ENCODE assay signal across 15 cellular contexts in genomic region chrX:148024425-148025148, GRCh38. TPM values are rescaled to one million over a fixed set of nuclear protein-coding genes. Genes with fewer than 3 reads are reported as not detected.
A peak's percentile ranks its signal among the peaks of the same experiment; 100 is the strongest.
DNase-seq lines count a peak whose midpoint lies in the region; ATAC-seq and TF ChIP-seq lines count a peak whose summit lies in the region.
"Had no signal": no experiment of that assay in that cellular context is flagged by ENCODE, and none has a peak within 500 bp of the region (broad histone marks: within the 10 kb centered on the region; RNA-seq: fewer than 3 reads in every experiment).

No MANE protein-coding gene starts in this region.

- intact Hi-C loops in right cardiac atrium (cut with DNase I) (no loop called here), stomach (cut with DNase I; ENCODE audit: low total_unique reads) (no loop called here)

- H3K36me3 Mint-ChIP-seq in memory B cell = no peaks in the 10 kb centered on the region
- H3K36me3 Mint-ChIP-seq: brain had no signal

- H3K9me3 ChIP-seq in right cardiac atrium (ENCODE audit: control insufficient read depth, low read length) = no peaks in the 10 kb centered on the region
- H3K9me3 ChIP-seq in SJCRH30 (replicated peaks) = no peaks in the 10 kb centered on the region
- H3K9me3 ChIP-seq in stomach = no peaks in the 10 kb centered on the region
- no peaks in the 10 kb centered on the region for H3K9me3 ChIP-seq in tibial nerve
- H3K9me3 ChIP-seq: esophagus squamous epithelium had no signal

- DNase-seq in memory B cell (ENCODE audit: low spot score in 2 of 2) = peak in 1 of 2 donors; percentile 19
- no peak for DNase-seq in right cardiac atrium
- DNase-seq in SJCRH30 = no peak
- DNase-seq in stomach = no peak
- no peak for DNase-seq in tibial nerve (ENCODE audit: low spot score in 2 of 2)
- DNase-seq: esophagus squamous epithelium, NCI-H1417 treated with DMSO at 0.1 percent for 48 hours had no signal

- H3K36me3 ChIP-seq in SJCRH30 = no peaks in the 10 kb centered on the region
- no peaks in the 10 kb centered on the region for H3K36me3 ChIP-seq in stomach
- H3K36me3 ChIP-seq in tibial nerve = no peaks in the 10 kb centered on the region
- H3K36me3 ChIP-seq: esophagus squamous epithelium had no signal

- H3K27me3 ChIP-seq in right cardiac atrium (ENCODE audit: control insufficient read depth, insufficient read depth) (no peaks in the 10 kb centered on the region), SJCRH30 (no peaks in the 10 kb centered on the region), stomach (no peaks in the 10 kb centered on the region), tibial nerve (no peaks in the 10 kb centered on the region)
- H3K27me3 ChIP-seq: esophagus squamous epithelium had no signal

- TF ChIP-seq POLR2A in stomach (IDR thresholded peaks at IDR 0.05) (no peak), tibial nerve (IDR thresholded peaks at IDR 0.05) (no peak)

- no peaks in the 10 kb centered on the region for H3K9me3 Mint-ChIP-seq in memory B cell

- peaks cover 9% of the 10 kb centered on the region for H3K4me1 Mint-ChIP-seq in memory B cell
- H3K4me1 Mint-ChIP-seq: brain had no signal

- no peaks in the 10 kb centered on the region for H3K4me1 ChIP-seq in right cardiac atrium (ENCODE audit: control insufficient read depth, insufficient read depth, low read length)
- no peaks in the 10 kb centered on the region for H3K4me1 ChIP-seq in SJCRH30
- H3K4me1 ChIP-seq in stomach = no peaks in the 10 kb centered on the region
- H3K4me1 ChIP-seq in tibial nerve = no peaks in the 10 kb centered on the region
- H3K4me1 ChIP-seq: esophagus squamous epithelium had no signal

- WGBS in right cardiac atrium = 78% methylated on average over 8 of the region's 8 CpGs
- WGBS in stomach, 5 donors = 69 to 82% (median 77%) methylated on average over 8 of the region's 8 CpGs
- 67 to 91% methylated on average over 8 of the region's 8 CpGs for WGBS in tibial nerve, 2 donors

- H3K27ac ChIP-seq in right cardiac atrium (ENCODE audit: low read length) = no peak overlapping the region
- H3K27ac ChIP-seq in SJCRH30 = no peak overlapping the region
- no peak overlapping the region for H3K27ac ChIP-seq in stomach
- no peak overlapping the region for H3K27ac ChIP-seq in tibial nerve
- H3K27ac ChIP-seq: esophagus squamous epithelium had no signal

- no peaks in the 10 kb centered on the region for H3K27me3 Mint-ChIP-seq in memory B cell
- H3K27me3 Mint-ChIP-seq: brain had no signal

- no peak for TF ChIP-seq CTCF in stomach (IDR thresholded peaks at IDR 0.05)
- TF ChIP-seq CTCF in tibial nerve (IDR thresholded peaks at IDR 0.05) = no peak

- no peak overlapping the region for H3K4me3 ChIP-seq in right cardiac atrium (ENCODE audit: low read length)
- H3K4me3 ChIP-seq in SJCRH30 = no peak overlapping the region
- H3K4me3 ChIP-seq in stomach = no peak overlapping the region
- H3K4me3 ChIP-seq in tibial nerve = no peak overlapping the region
- H3K4me3 ChIP-seq: esophagus squamous epithelium had no signal

- peak; percentile 91 for ATAC-seq in GM18870 (IDR thresholded peaks at IDR 0.05; ENCODE audit: unreplicated experiment)
- ATAC-seq in HG02571 (IDR thresholded peaks at IDR 0.05; ENCODE audit: unreplicated experiment) = peak; percentile 88
- ATAC-seq in HG03460 (IDR thresholded peaks at IDR 0.05; ENCODE audit: unreplicated experiment) = peak; percentile 82
- ATAC-seq in memory B cell (ENCODE audit: low read depth) = peak; percentile 99
- no peak for ATAC-seq in right cardiac atrium
- ATAC-seq: HCT116, SK-N-SH treated with all-trans-retinoic acid at 6 μM for 48 hours had no signal

- TF ChIP-seq EP300 in stomach (IDR thresholded peaks at IDR 0.05) (no peak), tibial nerve (IDR thresholded peaks at IDR 0.05) (no peak)

- peak overlapping the region; percentile 76 for H3K27ac Mint-ChIP-seq in memory B cell
- H3K27ac Mint-ChIP-seq: brain had no signal

- H3K4me3 Mint-ChIP-seq in memory B cell = no peak overlapping the region
- H3K4me3 Mint-ChIP-seq: brain had no signal

RNA-seq across cellular contexts. Expression of gene FMR1NB, which starts 43.5 kb away (rescaled TPM):
- total RNA-seq in right cardiac atrium (not detected), stomach (not detected), tibial nerve (not detected)
- polyA plus RNA-seq in right cardiac atrium (not detected), stomach (not detected)
- total RNA-seq in SJCRH30 (2014; rRNA removed; shearing (Covaris generic)) = not detected in 2 replicates
- total RNA-seq: esophagus squamous epithelium, kidney epithelial cell, osteocyte had no signal

Comparison
In these comparisons a context has a peak if more than half of its experiments do, and no peak if none do; other contexts are left out.
1. ATAC-seq: peak in GM18870 (single experiment), HG02571 (single experiment), HG03460 (single experiment) and memory B cell (single experiment); none in right cardiac atrium (0 of 2).